Comparison of ENCODE assay signal across 3 cellular contexts in the genomic region with DNA sequence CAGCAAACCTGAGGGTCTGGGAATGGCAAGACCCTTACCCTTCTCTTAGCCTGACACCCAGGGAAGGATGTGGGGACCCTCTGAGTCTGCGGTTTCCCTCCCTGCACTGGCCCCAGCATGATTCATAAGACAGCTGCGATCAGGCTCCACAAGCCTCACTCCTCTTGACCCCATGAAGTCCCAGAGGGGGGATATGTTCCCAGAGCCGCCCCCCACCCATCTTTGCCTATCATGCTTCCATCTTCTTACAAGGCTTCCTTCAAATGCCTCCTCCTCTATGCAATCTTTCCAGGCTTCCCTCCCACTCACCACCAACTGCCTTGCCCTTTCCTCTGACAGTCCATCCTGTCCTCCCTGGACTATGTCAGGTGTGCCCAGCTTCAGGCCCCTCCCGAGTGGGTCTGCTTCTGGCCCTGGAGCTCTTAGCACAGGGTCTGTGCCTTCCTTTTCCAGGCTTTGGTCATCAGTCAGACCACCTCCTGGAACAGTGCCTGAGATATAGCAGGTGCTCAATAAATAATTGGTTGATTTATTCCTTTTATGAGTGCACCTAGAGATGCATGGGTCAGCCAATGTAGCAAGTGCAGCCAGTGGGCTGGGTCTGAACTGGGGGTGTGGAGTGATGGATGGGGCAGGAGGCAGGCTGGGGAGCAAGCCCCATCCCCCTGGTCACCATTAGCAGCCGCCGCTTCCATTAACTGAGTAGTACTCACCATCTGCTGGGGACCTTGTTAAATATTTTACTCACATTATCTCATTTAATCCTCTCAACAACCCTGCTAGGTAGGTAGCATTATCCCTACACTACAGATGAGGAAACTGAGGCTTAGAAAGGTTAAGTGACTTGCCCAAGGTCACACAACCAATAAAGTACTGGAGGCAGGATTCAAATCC.
TF ChIP-seq lines count a peak whose summit lies in the region.

No MANE protein-coding gene starts in this region.

TF ChIP-seq in SK-N-SH, 30 proteins besides CTCF, POLR2A, EP300 and RAD21:
- no peak for TF ChIP-seq RXRA (IDR thresholded peaks at IDR 0.05; ENCODE audit: borderline replicate concordance, low read depth)
- no peak for TF ChIP-seq RCOR1 (IDR thresholded peaks at IDR 0.05; ENCODE audit: low read length)
- no peak for TF ChIP-seq GABPA (IDR thresholded peaks at IDR 0.05; ENCODE audit: low read depth)
- TF ChIP-seq NRF1 (IDR thresholded peaks at IDR 0.05; ENCODE audit: low read depth, low read length), result no peak
- TF ChIP-seq USF2 (IDR thresholded peaks at IDR 0.05; ENCODE audit: borderline replicate concordance, low read depth, low read length), result no peak
- TF ChIP-seq, protein P1, sequence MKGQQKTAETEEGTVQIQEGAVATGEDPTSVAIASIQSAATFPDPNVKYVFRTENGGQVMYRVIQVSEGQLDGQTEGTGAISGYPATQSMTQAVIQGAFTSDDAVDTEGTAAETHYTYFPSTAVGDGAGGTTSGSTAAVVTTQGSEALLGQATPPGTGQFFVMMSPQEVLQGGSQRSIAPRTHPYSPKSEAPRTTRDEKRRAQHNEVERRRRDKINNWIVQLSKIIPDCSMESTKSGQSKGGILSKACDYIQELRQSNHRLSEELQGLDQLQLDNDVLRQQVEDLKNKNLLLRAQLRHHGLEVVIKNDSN (IDR thresholded peaks at IDR 0.05; ENCODE audit: borderline replicate concordance, low read depth), result no peak
- TF ChIP-seq FOSL2 (IDR thresholded peaks at IDR 0.05; ENCODE audit: borderline replicate concordance, low read depth), result no peak
- no peak for TF ChIP-seq FOXJ3 (CRISPR knock-in tag; IDR thresholded peaks at IDR 0.05)
- TF ChIP-seq MAX (IDR thresholded peaks at IDR 0.05; ENCODE audit: low read depth), result no peak
- no peak for TF ChIP-seq PBX3 (IDR thresholded peaks at IDR 0.05)
- TF ChIP-seq GATA2 (CRISPR knock-in tag; IDR thresholded peaks at IDR 0.05), result no peak

TF ChIP-seq in SK-N-SH treated with all-trans-retinoic acid at 6 μM for 48 hours, 23 proteins besides CTCF, POLR2A, EP300 and RAD21 (continues in another document):
- no peak for TF ChIP-seq OSR1 (CRISPR knock-in tag; IDR thresholded peaks at IDR 0.05)
- no peak for TF ChIP-seq GLIS3 (CRISPR knock-in tag; IDR thresholded peaks at IDR 0.05)
- TF ChIP-seq ESRRG (CRISPR knock-in tag; IDR thresholded peaks at IDR 0.05), result no peak
- TF ChIP-seq TOX (CRISPR knock-in tag; IDR thresholded peaks at IDR 0.05; ENCODE audit: borderline replicate concordance), result no peak
- TF ChIP-seq ZNF8 (CRISPR knock-in tag; IDR thresholded peaks at IDR 0.05), result no peak
- no peak for TF ChIP-seq POU6F1 (CRISPR knock-in tag; IDR thresholded peaks at IDR 0.05; ENCODE audit: borderline replicate concordance, low read depth)
- no peak for TF ChIP-seq CSDC2 (CRISPR knock-in tag; IDR thresholded peaks at IDR 0.05)
- TF ChIP-seq ISL1 (CRISPR knock-in tag; IDR thresholded peaks at IDR 0.05), result no peak
- no peak for TF ChIP-seq RARB (CRISPR knock-in tag; IDR thresholded peaks at IDR 0.05)
- no peak for TF ChIP-seq BACH2 (CRISPR knock-in tag; IDR thresholded peaks at IDR 0.05; ENCODE audit: borderline replicate concordance)
- TF ChIP-seq, protein P2, sequence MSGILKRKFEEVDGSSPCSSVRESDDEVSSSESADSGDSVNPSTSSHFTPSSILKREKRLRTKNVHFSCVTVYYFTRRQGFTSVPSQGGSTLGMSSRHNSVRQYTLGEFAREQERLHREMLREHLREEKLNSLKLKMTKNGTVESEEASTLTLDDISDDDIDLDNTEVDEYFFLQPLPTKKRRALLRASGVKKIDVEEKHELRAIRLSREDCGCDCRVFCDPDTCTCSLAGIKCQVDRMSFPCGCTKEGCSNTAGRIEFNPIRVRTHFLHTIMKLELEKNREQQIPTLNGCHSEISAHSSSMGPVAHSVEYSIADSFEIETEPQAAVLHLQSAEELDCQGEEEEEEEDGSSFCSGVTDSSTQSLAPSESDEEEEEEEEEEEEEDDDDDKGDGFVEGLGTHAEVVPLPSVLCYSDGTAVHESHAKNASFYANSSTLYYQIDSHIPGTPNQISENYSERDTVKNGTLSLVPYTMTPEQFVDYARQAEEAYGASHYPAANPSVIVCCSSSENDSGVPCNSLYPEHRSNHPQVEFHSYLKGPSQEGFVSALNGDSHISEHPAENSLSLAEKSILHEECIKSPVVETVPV (CRISPR knock-in tag; IDR thresholded peaks at IDR 0.05), result no peak
- no peak for TF ChIP-seq TCF4 (CRISPR knock-in tag; IDR thresholded peaks at IDR 0.05; ENCODE audit: borderline replicate concordance)
- TF ChIP-seq PPARA (CRISPR knock-in tag; IDR thresholded peaks at IDR 0.05; ENCODE audit: borderline replicate concordance), result no peak
- TF ChIP-seq ZNF70 (CRISPR knock-in tag; IDR thresholded peaks at IDR 0.05), result no peak
- TF ChIP-seq ZFP30 (CRISPR knock-in tag; IDR thresholded peaks at IDR 0.05), result no peak
- TF ChIP-seq ARNTL (CRISPR knock-in tag; IDR thresholded peaks at IDR 0.05; ENCODE audit: borderline replicate concordance, low read depth), result no peak
- TF ChIP-seq ZNF565 (CRISPR knock-in tag; conservative IDR thresholded peaks at IDR 0.05; ENCODE audit: low read depth), result no peak
- TF ChIP-seq, protein P3, sequence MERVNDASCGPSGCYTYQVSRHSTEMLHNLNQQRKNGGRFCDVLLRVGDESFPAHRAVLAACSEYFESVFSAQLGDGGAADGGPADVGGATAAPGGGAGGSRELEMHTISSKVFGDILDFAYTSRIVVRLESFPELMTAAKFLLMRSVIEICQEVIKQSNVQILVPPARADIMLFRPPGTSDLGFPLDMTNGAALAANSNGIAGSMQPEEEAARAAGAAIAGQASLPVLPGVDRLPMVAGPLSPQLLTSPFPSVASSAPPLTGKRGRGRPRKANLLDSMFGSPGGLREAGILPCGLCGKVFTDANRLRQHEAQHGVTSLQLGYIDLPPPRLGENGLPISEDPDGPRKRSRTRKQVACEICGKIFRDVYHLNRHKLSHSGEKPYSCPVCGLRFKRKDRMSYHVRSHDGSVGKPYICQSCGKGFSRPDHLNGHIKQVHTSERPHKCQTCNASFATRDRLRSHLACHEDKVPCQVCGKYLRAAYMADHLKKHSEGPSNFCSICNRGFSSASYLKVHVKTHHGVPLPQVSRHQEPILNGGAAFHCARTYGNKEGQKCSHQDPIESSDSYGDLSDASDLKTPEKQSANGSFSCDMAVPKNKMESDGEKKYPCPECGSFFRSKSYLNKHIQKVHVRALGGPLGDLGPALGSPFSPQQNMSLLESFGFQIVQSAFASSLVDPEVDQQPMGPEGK (CRISPR knock-in tag; IDR thresholded peaks at IDR 0.05; ENCODE audit: borderline replicate concordance), result no peak

TF ChIP-seq in H1, 55 proteins besides CTCF, POLR2A, EP300 and RAD21:
- TF ChIP-seq JUND (IDR thresholded peaks at IDR 0.05; ENCODE audit: low read length), result no peak
- no peak for TF ChIP-seq BCL11A (IDR thresholded peaks at IDR 0.05; ENCODE audit: low read depth in 2 of 2, low read length in 2 of 2)
- no peak for TF ChIP-seq RNF2 (IDR thresholded peaks at IDR 0.05; ENCODE audit: borderline replicate concordance, low read depth, low read length, missing control alignments, poor library complexity, severe bottlenecking)
- no peak for TF ChIP-seq NANOG (IDR thresholded peaks at IDR 0.05; ENCODE audit: insufficient read depth, low read depth, low read length, poor library complexity, severe bottlenecking)
- TF ChIP-seq RFX5 (IDR thresholded peaks at IDR 0.05; ENCODE audit: borderline replicate concordance, low read depth, low read length), result no peak
- TF ChIP-seq ASH2L (IDR thresholded peaks at IDR 0.05; ENCODE audit: low read length), result no peak
- TF ChIP-seq TCF12 (IDR thresholded peaks at IDR 0.05; ENCODE audit: low read depth, low read length), result no peak
- TF ChIP-seq, protein P4, sequence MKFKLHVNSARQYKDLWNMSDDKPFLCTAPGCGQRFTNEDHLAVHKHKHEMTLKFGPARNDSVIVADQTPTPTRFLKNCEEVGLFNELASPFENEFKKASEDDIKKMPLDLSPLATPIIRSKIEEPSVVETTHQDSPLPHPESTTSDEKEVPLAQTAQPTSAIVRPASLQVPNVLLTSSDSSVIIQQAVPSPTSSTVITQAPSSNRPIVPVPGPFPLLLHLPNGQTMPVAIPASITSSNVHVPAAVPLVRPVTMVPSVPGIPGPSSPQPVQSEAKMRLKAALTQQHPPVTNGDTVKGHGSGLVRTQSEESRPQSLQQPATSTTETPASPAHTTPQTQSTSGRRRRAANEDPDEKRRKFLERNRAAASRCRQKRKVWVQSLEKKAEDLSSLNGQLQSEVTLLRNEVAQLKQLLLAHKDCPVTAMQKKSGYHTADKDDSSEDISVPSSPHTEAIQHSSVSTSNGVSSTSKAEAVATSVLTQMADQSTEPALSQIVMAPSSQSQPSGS (IDR thresholded peaks at IDR 0.05; ENCODE audit: low read length), result no peak
- TF ChIP-seq FOSL1 (IDR thresholded peaks at IDR 0.05; ENCODE audit: insufficient read depth, low read depth, low read length), result no peak
- TF ChIP-seq GTF2F1 (IDR thresholded peaks at IDR 0.05; ENCODE audit: borderline replicate concordance, low read depth, low read length), result no peak
- no peak for TF ChIP-seq KDM1A (IDR thresholded peaks at IDR 0.05; ENCODE audit: borderline replicate concordance, low read length)
- no peak for TF ChIP-seq CTBP2 (IDR thresholded peaks at IDR 0.05; ENCODE audit: borderline replicate concordance, insufficient read depth, insufficient read length, low read length)
- no peak for TF ChIP-seq BRCA1 (IDR thresholded peaks at IDR 0.05; ENCODE audit: low read depth, low read length)
- no peak for TF ChIP-seq SRF (IDR thresholded peaks at IDR 0.05; ENCODE audit: low read depth, low read length)
- no peak for TF ChIP-seq TEAD4 (IDR thresholded peaks at IDR 0.05; ENCODE audit: low read depth, low read length)
- no peak for TF ChIP-seq TBP (IDR thresholded peaks at IDR 0.05; ENCODE audit: low read depth, low read length)
- TF ChIP-seq JUN (IDR thresholded peaks at IDR 0.05; ENCODE audit: low read depth, low read length), result no peak
